Comparison of ENCODE assay signal across 1 cellular context in the genomic region with DNA sequence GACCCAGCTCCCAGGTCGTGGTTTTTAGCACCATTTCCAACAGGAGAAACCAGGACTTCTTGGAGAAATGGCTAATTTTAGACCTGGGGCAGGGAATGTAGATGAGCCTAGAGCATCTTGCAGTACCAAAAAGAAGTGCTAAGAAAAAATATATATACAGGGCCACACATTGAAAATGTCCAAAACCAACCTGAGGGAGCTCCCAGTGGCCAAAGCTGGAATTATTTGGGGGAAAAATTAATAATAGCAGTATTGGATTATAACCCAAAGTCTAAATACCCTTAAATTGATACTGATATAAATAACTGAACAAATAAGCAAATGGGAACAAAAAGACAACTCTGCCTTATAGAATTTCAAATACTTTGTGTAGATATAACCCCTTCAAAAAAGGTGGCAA.
TF ChIP-seq lines count a peak whose summit lies in the region.

No MANE protein-coding gene starts in this region.

TF ChIP-seq in Ishikawa, 13 proteins besides CTCF, POLR2A, EP300 and RAD21 (continued from another document):
- TF ChIP-seq, protein P1, sequence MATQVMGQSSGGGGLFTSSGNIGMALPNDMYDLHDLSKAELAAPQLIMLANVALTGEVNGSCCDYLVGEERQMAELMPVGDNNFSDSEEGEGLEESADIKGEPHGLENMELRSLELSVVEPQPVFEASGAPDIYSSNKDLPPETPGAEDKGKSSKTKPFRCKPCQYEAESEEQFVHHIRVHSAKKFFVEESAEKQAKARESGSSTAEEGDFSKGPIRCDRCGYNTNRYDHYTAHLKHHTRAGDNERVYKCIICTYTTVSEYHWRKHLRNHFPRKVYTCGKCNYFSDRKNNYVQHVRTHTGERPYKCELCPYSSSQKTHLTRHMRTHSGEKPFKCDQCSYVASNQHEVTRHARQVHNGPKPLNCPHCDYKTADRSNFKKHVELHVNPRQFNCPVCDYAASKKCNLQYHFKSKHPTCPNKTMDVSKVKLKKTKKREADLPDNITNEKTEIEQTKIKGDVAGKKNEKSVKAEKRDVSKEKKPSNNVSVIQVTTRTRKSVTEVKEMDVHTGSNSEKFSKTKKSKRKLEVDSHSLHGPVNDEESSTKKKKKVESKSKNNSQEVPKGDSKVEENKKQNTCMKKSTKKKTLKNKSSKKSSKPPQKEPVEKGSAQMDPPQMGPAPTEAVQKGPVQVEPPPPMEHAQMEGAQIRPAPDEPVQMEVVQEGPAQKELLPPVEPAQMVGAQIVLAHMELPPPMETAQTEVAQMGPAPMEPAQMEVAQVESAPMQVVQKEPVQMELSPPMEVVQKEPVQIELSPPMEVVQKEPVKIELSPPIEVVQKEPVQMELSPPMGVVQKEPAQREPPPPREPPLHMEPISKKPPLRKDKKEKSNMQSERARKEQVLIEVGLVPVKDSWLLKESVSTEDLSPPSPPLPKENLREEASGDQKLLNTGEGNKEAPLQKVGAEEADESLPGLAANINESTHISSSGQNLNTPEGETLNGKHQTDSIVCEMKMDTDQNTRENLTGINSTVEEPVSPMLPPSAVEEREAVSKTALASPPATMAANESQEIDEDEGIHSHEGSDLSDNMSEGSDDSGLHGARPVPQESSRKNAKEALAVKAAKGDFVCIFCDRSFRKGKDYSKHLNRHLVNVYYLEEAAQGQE (IDR thresholded peaks at IDR 0.05; ENCODE audit: low read depth) = no peak
